In the genomic region with DNA sequence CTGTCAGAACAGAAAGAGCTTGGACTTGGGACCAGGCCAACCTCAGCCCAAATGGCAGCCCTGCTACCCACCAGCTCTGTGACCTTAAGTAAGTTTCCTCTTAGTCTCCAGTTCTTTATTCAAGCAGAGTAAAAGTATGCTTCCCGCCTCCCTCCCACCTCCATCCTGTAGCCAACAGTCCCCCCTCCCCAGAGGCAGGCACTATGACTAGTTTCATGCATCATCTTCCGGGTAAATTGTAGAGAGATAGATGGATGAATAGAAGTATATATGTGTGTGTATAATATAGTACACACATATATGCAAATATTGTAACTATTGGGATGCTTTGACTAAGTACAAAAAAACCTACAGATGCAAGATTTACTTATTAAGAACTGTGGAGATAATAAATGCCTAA, we compare ENCODE assay signal across 15 cellular contexts.
"Had no signal": no experiment of that assay in that cellular context is flagged by ENCODE, and none has a peak within 500 bp of the region (broad histone marks: within the 10 kb centered on the region; RNA-seq: fewer than 3 reads in every experiment).

No MANE protein-coding gene starts in this region.

- FAIRE-seq: kidney, small intestine had no signal

- H3K4me1 ChIP-seq: foreskin keratinocyte had no signal

- H3K36me3 ChIP-seq: esophagus squamous epithelium, ovary, right atrium auricular region had no signal

- H2AFZ ChIP-seq: hepatocyte had no signal

- H3K27me3 ChIP-seq: esophagus squamous epithelium, hepatocyte, ovary, right atrium auricular region had no signal

- H3K79me2 ChIP-seq: hepatocyte had no signal

- DNase-seq: effector memory CD8-positive, alpha-beta T cell; esophagus squamous epithelium; foreskin keratinocyte; kidney; left colon; left ventricle myocardium superior; natural killer cell; nucleus accumbens; ovary; small intestine; stimulated activated CD4-positive, alpha-beta T cell treated with anti-CD3 and anti-CD28 coated beads, Interleukin-12 subunit alpha, Interleukin-12 subunit beta, amount 100 ng/mL, for 4 hours; stimulated activated naive CD4-positive, alpha-beta T cell treated with Interleukin-2 at 50 U/mL for 16 hours; trophoblast cell had no signal

- H3K9me3 ChIP-seq: esophagus squamous epithelium, ovary, right atrium auricular region had no signal

- ATAC-seq: effector memory CD8-positive, alpha-beta T cell; foreskin keratinocyte; left colon; left ventricle myocardium superior; natural killer cell had no signal

- H3K4me3 ChIP-seq: esophagus squamous epithelium, hepatocyte, ovary, right atrium auricular region had no signal

- H3K4me2 ChIP-seq: hepatocyte had no signal

- H3K27ac ChIP-seq: foreskin keratinocyte, hepatocyte, ovary, right atrium auricular region had no signal
